In the genomic region with DNA sequence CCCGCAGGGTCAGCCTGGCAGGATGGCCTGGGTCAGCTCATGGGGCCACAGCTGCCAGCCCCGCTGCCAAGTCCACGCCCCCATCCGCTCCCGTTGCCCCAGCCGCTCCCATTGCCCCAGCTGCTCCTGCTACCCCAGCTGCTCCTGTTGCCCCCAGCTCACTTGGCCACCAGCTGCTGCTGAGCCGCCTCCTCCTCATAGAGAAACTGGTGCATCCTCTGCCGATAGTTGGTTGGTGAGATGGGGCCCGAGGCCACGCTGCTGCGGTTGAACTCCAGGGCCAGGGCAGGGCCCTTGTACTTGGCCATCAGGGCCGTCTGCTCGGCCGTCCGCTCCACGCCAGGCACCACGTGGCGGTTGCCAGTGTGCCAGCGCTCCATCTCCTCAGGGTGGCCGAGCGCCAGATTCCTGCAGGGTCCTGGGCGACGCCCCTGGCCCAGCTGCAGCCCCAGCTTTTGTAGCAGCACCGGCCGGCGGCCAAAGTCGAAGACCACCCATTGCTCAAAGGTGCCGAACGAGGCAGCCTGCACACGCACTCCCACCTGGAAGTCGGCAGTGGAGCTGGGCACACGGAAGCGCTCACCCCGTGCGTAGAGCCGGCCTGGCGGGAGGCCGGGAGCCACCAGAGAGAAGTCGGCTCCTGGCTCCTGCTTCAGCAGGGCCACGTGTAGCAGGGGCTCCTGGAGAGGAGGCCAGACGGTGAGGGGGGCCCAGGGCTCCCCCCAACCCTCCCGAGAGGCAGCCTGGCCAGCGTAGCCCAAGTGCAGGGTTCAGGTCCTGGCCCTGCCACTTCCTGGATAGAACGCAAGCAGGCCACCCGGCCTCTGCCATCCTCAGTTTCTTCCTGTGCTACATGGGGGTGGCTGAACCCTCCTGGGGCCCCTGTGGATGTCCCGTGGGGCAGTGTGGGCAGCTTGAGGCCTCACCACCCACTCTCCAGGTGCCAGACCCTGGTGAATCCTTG, we compare ENCODE assay signal across 13 cellular contexts. TPM values are rescaled to one million over a fixed set of nuclear protein-coding genes. Genes with fewer than 3 reads are reported as not detected.
DNase-seq lines count a peak whose midpoint lies in the region; ATAC-seq and TF ChIP-seq lines count a peak whose summit lies in the region.
"Had no signal": no experiment of that assay in that cellular context is flagged by ENCODE, and none has a peak within 500 bp of the region (broad histone marks: within the 10 kb centered on the region; RNA-seq: fewer than 3 reads in every experiment).

No MANE protein-coding gene starts in this region.

- TF ChIP-seq EP300 in transverse colon (IDR thresholded peaks at IDR 0.05; ENCODE audit: low read depth) = no peak

- no peaks in the 10 kb centered on the region for H3K36me3 ChIP-seq in SJCRH30
- no peaks in the 10 kb centered on the region for H3K36me3 ChIP-seq in transverse colon
- H3K36me3 ChIP-seq in body of pancreas (replicated peaks in 1 of 2; ENCODE audit: insufficient read depth in 1 of 2, low read depth in 2 of 2) = no peaks in the 10 kb centered on the region

- H3K4me3 ChIP-seq in SJCRH30 (no peak overlapping the region), transverse colon (no peak overlapping the region), body of pancreas (no peak overlapping the region)

- H3K27me3 ChIP-seq in SJCRH30 = peaks cover 8% of the 10 kb centered on the region; the same call in 1 of the 2 replicates
- H3K27me3 ChIP-seq in transverse colon = no peaks in the 10 kb centered on the region
- no peaks in the 10 kb centered on the region for H3K27me3 ChIP-seq in body of pancreas

- no peak for TF ChIP-seq CTCF in transverse colon (IDR thresholded peaks at IDR 0.05)
- no peak for TF ChIP-seq CTCF in body of pancreas (IDR thresholded peaks at IDR 0.05)

- peaks cover 14% of the 10 kb centered on the region for H3K27me3 Mint-ChIP-seq in stimulated activated naive CD8-positive, alpha-beta T cell treated with anti-CD3 and anti-CD28 coated beads, Interleukin-15, amount 100 ng/mL, for 72 hours

- no peaks in the 10 kb centered on the region for H3K9me3 Mint-ChIP-seq in stimulated activated naive CD8-positive, alpha-beta T cell treated with anti-CD3 and anti-CD28 coated beads, Interleukin-15, amount 100 ng/mL, for 72 hours
- H3K9me3 Mint-ChIP-seq: CD8-positive, alpha-beta T cell; HFFc6; neural crest cell had no signal

- no peak for ATAC-seq in stimulated activated naive CD8-positive, alpha-beta T cell treated with anti-CD3 and anti-CD28 coated beads, Interleukin-15, amount 100 ng/mL, for 72 hours
- no peak for ATAC-seq in stimulated activated naive CD8-positive, alpha-beta T cell treated with anti-CD3 and anti-CD28 coated beads, Interleukin-15, Interleukin-2, amounts not matched to agents 100 U/mL and 50 U/mL, for 24 hours
- no peak for ATAC-seq in body of pancreas
- no peak for ATAC-seq in HG03354 (IDR thresholded peaks at IDR 0.05; ENCODE audit: poor library complexity, severe bottlenecking, unreplicated experiment)

- peak overlapping the region; percentile 44 to 66 for H3K4me3 Mint-ChIP-seq in stimulated activated naive CD8-positive, alpha-beta T cell treated with anti-CD3 and anti-CD28 coated beads, Interleukin-15, amount 100 ng/mL, for 72 hours
- H3K4me3 Mint-ChIP-seq: HFFc6, neural crest cell had no signal

- DNase-seq in stimulated activated naive CD8-positive, alpha-beta T cell treated with anti-CD3 and anti-CD28 coated beads, Interleukin-15, amount 100 ng/mL, for 72 hours = no peak
- DNase-seq in stimulated activated naive CD8-positive, alpha-beta T cell treated with anti-CD3 and anti-CD28 coated beads, Interleukin-15, Interleukin-2, amounts not matched to agents 100 U/mL and 50 U/mL, for 24 hours = no peak
- peak; percentile 71 to 77 for DNase-seq in SJCRH30
- DNase-seq in transverse colon = peak; percentile 42
- DNase-seq in body of pancreas = no peak
- DNase-seq: activated T-cell treated with anti-CD3 and anti-CD28 coated beads, Interleukin-2, amount 50 U/mL, for 1 hour; caudate nucleus; HFFc6; NK-92 treated with Interleukin-12 subunit alpha and Interleukin-12 subunit beta, amount 100 ng/mL, for 24 hours had no signal

- H3K4me1 ChIP-seq in SJCRH30 (peaks cover under 1% of the 10 kb centered on the region; the same call in 1 of the 2 replicates), transverse colon (peaks cover 6 to 16% (median 12%) of the 10 kb centered on the region in 4 donors), body of pancreas (peaks cover 16% of the 10 kb centered on the region)

- in situ Hi-C loops in transverse colon (cut with MboI; ENCODE audit: low pct_ligation_motif_present in 1 of 4, low pct_unique_long_range_greater_than_20kb in 1 of 4, low sequenced_read_pairs in 3 of 4) = no loop called here

- H3K9me3 ChIP-seq in SJCRH30 (replicated peaks) (no peaks in the 10 kb centered on the region), transverse colon (no peaks in the 10 kb centered on the region), body of pancreas (no peaks in the 10 kb centered on the region)

- H3K27ac ChIP-seq in SJCRH30 (no peak overlapping the region), transverse colon (peak overlapping the region in 2 of 4 donors; percentile 41 to 72), body of pancreas (no peak overlapping the region)

- WGBS in transverse colon (ENCODE audit: low coverage in 1 of 2), 2 donors = 85% methylated on average over 41 of the region's 46 CpGs; no CpG with 5 or more reads in 1 of the 2 donors
- WGBS in body of pancreas, 2 donors = 88 to 90% methylated on average over 2 to 41 of the region's 46 CpGs

- no peak for TF ChIP-seq POLR2A in transverse colon (IDR thresholded peaks at IDR 0.05)
- TF ChIP-seq POLR2A in body of pancreas (IDR thresholded peaks at IDR 0.05) = no peak

- peaks cover 41% of the 10 kb centered on the region for H3K4me1 Mint-ChIP-seq in stimulated activated naive CD8-positive, alpha-beta T cell treated with anti-CD3 and anti-CD28 coated beads, Interleukin-15, amount 100 ng/mL, for 72 hours
- H3K4me1 Mint-ChIP-seq: neural crest cell had no signal

- intact Hi-C loops in transverse colon (cut with DNase I; ENCODE audit: low total_unique reads) = no loop called here
- intact Hi-C loops in body of pancreas (cut with DNase I) = no loop called here

- peak overlapping the region in 1 of 2 donors; percentile 59 for H3K27ac Mint-ChIP-seq in stimulated activated naive CD8-positive, alpha-beta T cell treated with anti-CD3 and anti-CD28 coated beads, Interleukin-15, amount 100 ng/mL, for 72 hours
- H3K27ac Mint-ChIP-seq: CD8-positive, alpha-beta T cell; HFFc6 had no signal

RNA-seq across cellular contexts. Expression of a gene that starts 4.8 kb away (rescaled TPM):
- 4.6 and 5.7 TPM in 2 replicates for total RNA-seq in SJCRH30 (2014; rRNA removed; shearing (Covaris generic))
- 10 to 100 TPM; 32.9 to 49.4 (median 38.8) TPM for total RNA-seq in transverse colon
- 10 to 100 TPM; 20.8 to 33.3 TPM for total RNA-seq in body of pancreas

RNA-seq across cellular contexts. Expression of a gene that starts 15.3 kb away (rescaled TPM):
- total RNA-seq in SJCRH30 (2014; rRNA removed; shearing (Covaris generic)) = 0.02 and 0.20 TPM in 2 replicates
- total RNA-seq in transverse colon (not detected), body of pancreas (1 to 10 TPM in 1 of 2 donors, under 1 TPM in 1; 0.66 to 2.9 TPM)
- total RNA-seq: HFFc6 had no signal

RNA-seq across cellular contexts. Expression of a gene that starts 21.7 kb away (rescaled TPM):
- not detected in 2 replicates for total RNA-seq in SJCRH30 (2014; rRNA removed; shearing (Covaris generic))
- total RNA-seq in transverse colon (under 1 TPM in 1 of 4 donors, not detected in 3; 0.79 TPM), body of pancreas (not detected)
- total RNA-seq: CD8-positive, alpha-beta T cell; fibroblast of lung; HFFc6; neural crest cell had no signal

RNA-seq across cellular contexts. Expression of a gene that starts 32.1 kb away (rescaled TPM):
- total RNA-seq in SJCRH30 (2014; rRNA removed; shearing (Covaris generic)) = 1.4 TPM in 2 replicates
- total RNA-seq in transverse colon (100 to 1,000 TPM in 2 of 4 donors, 10 to 100 TPM in 2; 90.5 to 147 (median 103) TPM), body of pancreas (1 to 10 TPM; 3.0 to 5.4 TPM)
- total RNA-seq: neural crest cell had no signal

RNA-seq across cellular contexts. Expression of a gene that starts 48.7 kb away (rescaled TPM):
- 149 and 171 TPM in 2 replicates for total RNA-seq in SJCRH30 (2014; rRNA removed; shearing (Covaris generic))
- total RNA-seq in transverse colon = 100 to 1,000 TPM; 320 to 695 (median 517) TPM
- total RNA-seq in body of pancreas = 100 to 1,000 TPM in 1 of 2 donors, 10 to 100 TPM in 1; 69.9 to 106 TPM

Comparison
In these comparisons a context has a peak if more than half of its experiments do, and no peak if none do; other contexts are left out.
1. DNase-seq: peak in SJCRH30 (2 of 2) and transverse colon (single experiment); none in stimulated activated naive CD8-positive, alpha-beta T cell treated with anti-CD3 and anti-CD28 coated beads, Interleukin-15, amount 100 ng/mL, for 72 hours (0 of 2), stimulated activated naive CD8-positive, alpha-beta T cell treated with anti-CD3 and anti-CD28 coated beads, Interleukin-15, Interleukin-2, amounts not matched to agents 100 U/mL and 50 U/mL, for 24 hours (single experiment) and body of pancreas (0 of 4).